Comparison of ENCODE assay signal across 8 cellular contexts in the genomic region with DNA sequence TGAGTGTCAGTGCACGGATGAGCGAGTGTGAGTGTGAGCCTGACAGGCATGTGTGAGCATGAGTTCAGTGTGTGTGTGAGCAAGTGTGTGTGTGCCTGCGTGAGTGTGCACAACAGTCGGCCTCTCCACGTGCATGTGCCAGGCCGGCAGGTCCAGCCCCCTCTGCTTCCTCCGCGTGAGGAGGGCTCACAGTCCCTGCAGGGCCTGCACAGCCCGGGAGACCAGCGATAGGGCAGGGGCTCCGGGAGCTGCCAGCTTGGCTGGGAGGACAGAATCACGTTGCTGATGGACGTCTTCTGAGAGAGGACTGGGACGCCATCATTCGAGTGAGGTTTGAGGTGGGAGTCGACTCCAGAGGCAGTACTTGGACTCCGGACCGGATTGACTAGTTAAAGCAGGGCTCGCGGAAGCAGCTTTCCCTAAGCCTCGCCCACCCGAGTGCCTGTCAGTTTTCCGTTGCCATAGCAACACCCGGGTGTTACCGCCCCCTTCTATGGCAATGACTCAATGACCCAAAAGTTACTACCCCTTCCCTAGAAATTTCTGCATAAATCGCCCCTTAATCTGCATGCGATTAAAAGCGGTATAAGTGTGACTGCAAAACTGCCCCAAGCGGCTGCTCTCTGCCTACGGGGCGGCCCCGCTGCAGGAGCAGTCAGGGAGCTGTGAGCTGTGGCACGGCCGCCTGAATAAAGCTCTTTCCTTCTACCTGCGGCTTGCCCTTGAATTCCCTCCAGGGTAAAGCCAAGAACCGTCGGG. TPM values are rescaled to one million over a fixed set of nuclear protein-coding genes. Genes with fewer than 3 reads are reported as not detected.
DNase-seq lines count a peak whose midpoint lies in the region; ATAC-seq and TF ChIP-seq lines count a peak whose summit lies in the region.

No MANE protein-coding gene starts in this region.

- H3K9ac ChIP-seq in NT2/D1 (ENCODE audit: insufficient read length, low read depth): peak overlapping the region; percentile 64

- ATAC-seq in omental fat pad (ENCODE audit: low FRiP score): peak; percentile 56
- no peak for ATAC-seq in HG02571 (IDR thresholded peaks at IDR 0.05; ENCODE audit: unreplicated experiment)

- peaks cover 8% of the 10 kb centered on the region for H3K4me1 ChIP-seq in NT2/D1 (ENCODE audit: insufficient read depth, insufficient read length)

- DNase-seq in GM04504 (ENCODE audit: low read depth): peak; percentile 50
- DNase-seq in HCEC 1CT: peak; percentile 50
- peak; percentile 48 for DNase-seq in NT2/D1 (ENCODE audit: low read depth, low spot score)
- peak; percentile 78 for DNase-seq in activated naive CD4-positive, alpha-beta T cell treated with Interleukin-2 at 50 U/mL for 16 hours
- peak; percentile 55 for DNase-seq in glomerular visceral epithelial cell (ENCODE audit: extremely low spot score)
- DNase-seq in omental fat pad (ENCODE audit: low spot score): peak; percentile 60
- peak; percentile 60 for DNase-seq in superior temporal gyrus (ENCODE audit: extremely low spot score)

- H3K4me3 ChIP-seq in NT2/D1 (ENCODE audit: insufficient read length, low read depth): peak overlapping the region; percentile 24

- no peaks in the 10 kb centered on the region for H3K9me3 ChIP-seq in NT2/D1 (ENCODE audit: insufficient read depth, low read length)

- H3K36me3 ChIP-seq in NT2/D1 (ENCODE audit: insufficient read depth, insufficient read length, low read length): no peaks in the 10 kb centered on the region

- peaks cover 13% of the 10 kb centered on the region for H3K27me3 ChIP-seq in NT2/D1 (ENCODE audit: insufficient read depth, insufficient read length)

- no peak for TF ChIP-seq CTCF in omental fat pad (IDR thresholded peaks at IDR 0.05)

RNA-seq across cellular contexts. Expression of a gene that starts 19.7 kb away (rescaled TPM):
- total RNA-seq in omental fat pad: under 1 TPM in 2 of 4 donors, not detected in 2; 0.24 to 0.37 TPM
